ENCODE assay signal across 8 cellular contexts in the genomic region with DNA sequence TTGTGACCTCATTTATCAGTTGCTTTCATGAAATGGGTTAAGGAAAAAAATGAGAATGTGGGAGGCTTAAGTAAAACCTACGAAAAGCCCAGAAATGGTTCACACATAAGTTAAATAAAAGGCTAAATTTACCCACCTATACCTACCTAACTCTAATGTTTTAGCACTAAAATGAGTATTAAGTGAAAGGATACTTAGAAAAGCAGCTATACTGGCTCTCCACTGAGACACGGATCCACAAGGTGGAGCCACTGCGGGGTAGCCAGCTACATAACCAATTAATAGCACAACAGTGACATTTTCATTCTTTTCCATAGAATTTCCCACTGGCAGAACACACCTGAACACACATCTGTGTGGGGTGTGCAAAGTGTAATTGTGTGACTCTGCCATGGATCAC.
DNase-seq lines count a peak whose midpoint lies in the region; ATAC-seq and TF ChIP-seq lines count a peak whose summit lies in the region.

No MANE protein-coding gene starts in this region.

- intact Hi-C loops in CD4-positive, alpha-beta T cell (cut with DNase I, micrococcal nuclease): loop anchor here in 1 of 2 experiments (1.0 to 5.0 kb wide), 2 partner anchors 100 to 200 kb away; a partner anchor contains a TSS

- H3K4me3 Mint-ChIP-seq in CD4-positive, alpha-beta T cell: peak overlapping the region; percentile 1
- H3K4me3 Mint-ChIP-seq in HFFc6 (no peak overlapping the region), WTC11 (no peak overlapping the region)

- H3K4me1 Mint-ChIP-seq in CD4-positive, alpha-beta T cell (ENCODE audit: low read depth): peaks cover 59% of the 10 kb centered on the region
- peaks cover 25% of the 10 kb centered on the region for H3K4me1 Mint-ChIP-seq in HFFc6 (ENCODE audit: low read depth)
- peaks cover 42% of the 10 kb centered on the region for H3K4me1 Mint-ChIP-seq in WTC11

- H3K27me3 ChIP-seq in CD4-positive, alpha-beta T cell (ENCODE audit: control insufficient read depth, insufficient read depth, low read length): no peaks in the 10 kb centered on the region

- H3K27ac ChIP-seq in CD4-positive, alpha-beta T cell (ENCODE audit: low read depth, low read length): no peak overlapping the region

- peak; percentile 12 to 46 (median 31) for DNase-seq in CD4-positive, alpha-beta T cell
- DNase-seq in HFFc6: peak; percentile 19
- DNase-seq in WTC11 (ENCODE audit: low spot score): peak; percentile 22
- peak; percentile 63 for DNase-seq in fibroblast of pulmonary artery (ENCODE audit: low read depth)
- DNase-seq in renal cortical epithelial cell (ENCODE audit: low read depth): peak; percentile 42
- DNase-seq in NCI-H2196 (lab: John Stamatoyannopoulos, UW; ENCODE audit: unreplicated experiment): no peak
- DNase-seq in NCI-H526 treated with DMSO at 0.1 percent for 48 hours (lab: John Stamatoyannopoulos, UW): no peak

- POLR2A ChIA-PET in CD4-positive, alpha-beta T cell (lab: Charles Lee): interaction anchor here (0.7 to 1.8 kb wide), 6 partner anchors 18 to 101 kb away, joined by 3 to 15 read pairs (median 6); a partner anchor contains a TSS
- POLR2A ChIA-PET in WTC11 (lab: Charles Lee): no interaction called here

- CTCF ChIA-PET in CD4-positive, alpha-beta T cell (lab: Charles Lee): interaction anchor here (0.6 to 1.5 kb wide), 5 partner anchors 18 to 201 kb away, joined by 3 to 8 read pairs (median 3); no protein-coding TSS in a partner anchor
- CTCF ChIA-PET in WTC11 (lab: Charles Lee): interaction anchor here (0.6 to 5.0 kb wide), 17 partner anchors 16 to 395 kb away, joined by 3 to 60 read pairs (median 5); a partner anchor contains a TSS

- no peak for ATAC-seq in CD4-positive, alpha-beta T cell (ENCODE audit: poor library complexity)
- no peak for ATAC-seq in WTC11
- no peak for ATAC-seq in GM18502 (IDR thresholded peaks at IDR 0.05; ENCODE audit: poor library complexity, unreplicated experiment)

- peak; percentile 43 for TF ChIP-seq CTCF in CD4-positive, alpha-beta T cell (IDR thresholded peaks at IDR 0.05)
- TF ChIP-seq CTCF in HFFc6 (IDR thresholded peaks at IDR 0.05): peak; percentile 83
- TF ChIP-seq CTCF in WTC11 (IDR thresholded peaks at IDR 0.05): 0 out of 2 replicates have a peak, but pooled peaks have one; percentile 19
- peak; percentile 71 for TF ChIP-seq CTCF in fibroblast of pulmonary artery (IDR thresholded peaks at IDR 0.05; ENCODE audit: low read length, missing control alignments)

- no peaks in the 10 kb centered on the region for H3K9me3 Mint-ChIP-seq in CD4-positive, alpha-beta T cell
- H3K9me3 Mint-ChIP-seq in HFFc6: no peaks in the 10 kb centered on the region
- no peaks in the 10 kb centered on the region; the same call in 1 of the 2 replicates for H3K9me3 Mint-ChIP-seq in WTC11

- H3K27me3 Mint-ChIP-seq in CD4-positive, alpha-beta T cell: peaks cover 6% of the 10 kb centered on the region
- H3K27me3 Mint-ChIP-seq in HFFc6 (ENCODE audit: insufficient read depth) (peaks cover 1% of the 10 kb centered on the region; the same call in 1 of the 2 replicates), WTC11 (ENCODE audit: low read depth) (no peaks in the 10 kb centered on the region)

- no peak overlapping the region for H3K4me3 ChIP-seq in fibroblast of pulmonary artery (replicated peaks; ENCODE audit: low read depth, low read length)

- peak overlapping the region; percentile 59 for H3K27ac Mint-ChIP-seq in CD4-positive, alpha-beta T cell
- H3K27ac Mint-ChIP-seq in HFFc6 (no peak overlapping the region), WTC11 (no peak overlapping the region)

- H3K36me3 Mint-ChIP-seq in CD4-positive, alpha-beta T cell (ENCODE audit: low read depth): no peaks in the 10 kb centered on the region
- no peaks in the 10 kb centered on the region for H3K36me3 Mint-ChIP-seq in HFFc6 (ENCODE audit: low read depth)
- no peaks in the 10 kb centered on the region for H3K36me3 Mint-ChIP-seq in WTC11

- H3K9me3 ChIP-seq in CD4-positive, alpha-beta T cell (ENCODE audit: control insufficient read depth, low read length): no peaks in the 10 kb centered on the region

TF ChIP-seq in WTC11, 78 proteins besides CTCF, POLR2A, EP300 and RAD21 (continues in another document):
- TF ChIP-seq, protein P1, sequence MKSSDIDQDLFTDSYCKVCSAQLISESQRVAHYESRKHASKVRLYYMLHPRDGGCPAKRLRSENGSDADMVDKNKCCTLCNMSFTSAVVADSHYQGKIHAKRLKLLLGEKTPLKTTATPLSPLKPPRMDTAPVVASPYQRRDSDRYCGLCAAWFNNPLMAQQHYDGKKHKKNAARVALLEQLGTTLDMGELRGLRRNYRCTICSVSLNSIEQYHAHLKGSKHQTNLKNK (CRISPR knock-in tag; IDR thresholded peaks at IDR 0.05): no peak
- TF ChIP-seq, protein P2, sequence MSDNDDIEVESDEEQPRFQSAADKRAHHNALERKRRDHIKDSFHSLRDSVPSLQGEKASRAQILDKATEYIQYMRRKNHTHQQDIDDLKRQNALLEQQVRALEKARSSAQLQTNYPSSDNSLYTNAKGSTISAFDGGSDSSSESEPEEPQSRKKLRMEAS (CRISPR knock-in tag; IDR thresholded peaks at IDR 0.05): no peak
- no peak for TF ChIP-seq SOX15 (CRISPR knock-in tag; IDR thresholded peaks at IDR 0.05)
- TF ChIP-seq NR3C1 (CRISPR knock-in tag; conservative IDR thresholded peaks at IDR 0.05; ENCODE audit: low read depth): no peak
- TF ChIP-seq, protein P3, sequence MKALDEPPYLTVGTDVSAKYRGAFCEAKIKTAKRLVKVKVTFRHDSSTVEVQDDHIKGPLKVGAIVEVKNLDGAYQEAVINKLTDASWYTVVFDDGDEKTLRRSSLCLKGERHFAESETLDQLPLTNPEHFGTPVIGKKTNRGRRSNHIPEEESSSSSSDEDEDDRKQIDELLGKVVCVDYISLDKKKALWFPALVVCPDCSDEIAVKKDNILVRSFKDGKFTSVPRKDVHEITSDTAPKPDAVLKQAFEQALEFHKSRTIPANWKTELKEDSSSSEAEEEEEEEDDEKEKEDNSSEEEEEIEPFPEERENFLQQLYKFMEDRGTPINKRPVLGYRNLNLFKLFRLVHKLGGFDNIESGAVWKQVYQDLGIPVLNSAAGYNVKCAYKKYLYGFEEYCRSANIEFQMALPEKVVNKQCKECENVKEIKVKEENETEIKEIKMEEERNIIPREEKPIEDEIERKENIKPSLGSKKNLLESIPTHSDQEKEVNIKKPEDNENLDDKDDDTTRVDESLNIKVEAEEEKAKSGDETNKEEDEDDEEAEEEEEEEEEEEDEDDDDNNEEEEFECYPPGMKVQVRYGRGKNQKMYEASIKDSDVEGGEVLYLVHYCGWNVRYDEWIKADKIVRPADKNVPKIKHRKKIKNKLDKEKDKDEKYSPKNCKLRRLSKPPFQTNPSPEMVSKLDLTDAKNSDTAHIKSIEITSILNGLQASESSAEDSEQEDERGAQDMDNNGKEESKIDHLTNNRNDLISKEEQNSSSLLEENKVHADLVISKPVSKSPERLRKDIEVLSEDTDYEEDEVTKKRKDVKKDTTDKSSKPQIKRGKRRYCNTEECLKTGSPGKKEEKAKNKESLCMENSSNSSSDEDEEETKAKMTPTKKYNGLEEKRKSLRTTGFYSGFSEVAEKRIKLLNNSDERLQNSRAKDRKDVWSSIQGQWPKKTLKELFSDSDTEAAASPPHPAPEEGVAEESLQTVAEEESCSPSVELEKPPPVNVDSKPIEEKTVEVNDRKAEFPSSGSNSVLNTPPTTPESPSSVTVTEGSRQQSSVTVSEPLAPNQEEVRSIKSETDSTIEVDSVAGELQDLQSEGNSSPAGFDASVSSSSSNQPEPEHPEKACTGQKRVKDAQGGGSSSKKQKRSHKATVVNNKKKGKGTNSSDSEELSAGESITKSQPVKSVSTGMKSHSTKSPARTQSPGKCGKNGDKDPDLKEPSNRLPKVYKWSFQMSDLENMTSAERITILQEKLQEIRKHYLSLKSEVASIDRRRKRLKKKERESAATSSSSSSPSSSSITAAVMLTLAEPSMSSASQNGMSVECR (CRISPR knock-in tag; IDR thresholded peaks at IDR 0.05; ENCODE audit: borderline replicate concordance): no peak
- TF ChIP-seq ZNF232 (CRISPR knock-in tag; IDR thresholded peaks at IDR 0.05): no peak
- TF ChIP-seq, protein P4, sequence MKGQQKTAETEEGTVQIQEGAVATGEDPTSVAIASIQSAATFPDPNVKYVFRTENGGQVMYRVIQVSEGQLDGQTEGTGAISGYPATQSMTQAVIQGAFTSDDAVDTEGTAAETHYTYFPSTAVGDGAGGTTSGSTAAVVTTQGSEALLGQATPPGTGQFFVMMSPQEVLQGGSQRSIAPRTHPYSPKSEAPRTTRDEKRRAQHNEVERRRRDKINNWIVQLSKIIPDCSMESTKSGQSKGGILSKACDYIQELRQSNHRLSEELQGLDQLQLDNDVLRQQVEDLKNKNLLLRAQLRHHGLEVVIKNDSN (CRISPR knock-in tag; IDR thresholded peaks at IDR 0.05): no peak
- no peak for TF ChIP-seq RORB (CRISPR knock-in tag; IDR thresholded peaks at IDR 0.05)
- no peak for TF ChIP-seq ZNF423 (CRISPR knock-in tag; IDR thresholded peaks at IDR 0.05)
- TF ChIP-seq, protein P5, sequence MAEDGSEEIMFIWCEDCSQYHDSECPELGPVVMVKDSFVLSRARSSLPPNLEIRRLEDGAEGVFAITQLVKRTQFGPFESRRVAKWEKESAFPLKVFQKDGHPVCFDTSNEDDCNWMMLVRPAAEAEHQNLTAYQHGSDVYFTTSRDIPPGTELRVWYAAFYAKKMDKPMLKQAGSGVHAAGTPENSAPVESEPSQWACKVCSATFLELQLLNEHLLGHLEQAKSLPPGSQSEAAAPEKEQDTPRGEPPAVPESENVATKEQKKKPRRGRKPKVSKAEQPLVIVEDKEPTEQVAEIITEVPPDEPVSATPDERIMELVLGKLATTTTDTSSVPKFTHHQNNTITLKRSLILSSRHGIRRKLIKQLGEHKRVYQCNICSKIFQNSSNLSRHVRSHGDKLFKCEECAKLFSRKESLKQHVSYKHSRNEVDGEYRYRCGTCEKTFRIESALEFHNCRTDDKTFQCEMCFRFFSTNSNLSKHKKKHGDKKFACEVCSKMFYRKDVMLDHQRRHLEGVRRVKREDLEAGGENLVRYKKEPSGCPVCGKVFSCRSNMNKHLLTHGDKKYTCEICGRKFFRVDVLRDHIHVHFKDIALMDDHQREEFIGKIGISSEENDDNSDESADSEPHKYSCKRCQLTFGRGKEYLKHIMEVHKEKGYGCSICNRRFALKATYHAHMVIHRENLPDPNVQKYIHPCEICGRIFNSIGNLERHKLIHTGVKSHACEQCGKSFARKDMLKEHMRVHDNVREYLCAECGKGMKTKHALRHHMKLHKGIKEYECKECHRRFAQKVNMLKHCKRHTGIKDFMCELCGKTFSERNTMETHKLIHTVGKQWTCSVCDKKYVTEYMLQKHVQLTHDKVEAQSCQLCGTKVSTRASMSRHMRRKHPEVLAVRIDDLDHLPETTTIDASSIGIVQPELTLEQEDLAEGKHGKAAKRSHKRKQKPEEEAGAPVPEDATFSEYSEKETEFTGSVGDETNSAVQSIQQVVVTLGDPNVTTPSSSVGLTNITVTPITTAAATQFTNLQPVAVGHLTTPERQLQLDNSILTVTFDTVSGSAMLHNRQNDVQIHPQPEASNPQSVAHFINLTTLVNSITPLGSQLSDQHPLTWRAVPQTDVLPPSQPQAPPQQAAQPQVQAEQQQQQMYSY (CRISPR knock-in tag; IDR thresholded peaks at IDR 0.05): no peak

Comparison
In these comparisons a context has a peak if more than half of its experiments do, and no peak if none do; other contexts are left out.
1. DNase-seq: peak in CD4-positive, alpha-beta T cell (10 of 10), HFFc6 (single experiment), WTC11 (single experiment), fibroblast of pulmonary artery (single experiment) and renal cortical epithelial cell (single experiment); none in NCI-H2196 (single experiment) and NCI-H526 treated with DMSO at 0.1 percent for 48 hours (single experiment).
2. CTCF ChIP-seq: peak in every context shown above with its lines; median percentile 83 in HFFc6; 71 in fibroblast of pulmonary artery; 43 in CD4-positive, alpha-beta T cell; 19 in WTC11.